Comparison of ENCODE assay signal across 8 cellular contexts in genomic region chr10:96470108-96470743, GRCh38. TPM values are rescaled to one million over a fixed set of nuclear protein-coding genes. Genes with fewer than 3 reads are reported as not detected.
DNase-seq lines count a peak whose midpoint lies in the region; ATAC-seq, FAIRE-seq and TF ChIP-seq lines count a peak whose summit lies in the region.

No MANE protein-coding gene starts in this region.

- no peak overlapping the region for H3K4me3 ChIP-seq in GM23248
- no peak overlapping the region for H3K4me3 ChIP-seq in PC-9
- no peak overlapping the region for H3K4me3 ChIP-seq in brain microvascular endothelial cell (ENCODE audit: low read depth, low read length)
- no peak overlapping the region for H3K4me3 ChIP-seq in kidney (ENCODE audit: low read length in 2 of 2)

- H3F3A ChIP-seq in GM23248 (ENCODE audit: insufficient read depth) (no peaks in the 10 kb centered on the region), PC-9 (ENCODE audit: insufficient read depth, low read depth) (no peaks in the 10 kb centered on the region)

- no peak overlapping the region for H3K9ac ChIP-seq in GM23248
- H3K9ac ChIP-seq in kidney (ENCODE audit: low read length in 2 of 2), result no peak overlapping the region

- H3K79me2 ChIP-seq in GM23248 (ENCODE audit: insufficient read depth) (no peaks in the 10 kb centered on the region), PC-9 (ENCODE audit: low read depth) (no peaks in the 10 kb centered on the region)

- no peak overlapping the region for H3K27ac ChIP-seq in GM23248
- no peak overlapping the region for H3K27ac ChIP-seq in PC-9
- H3K27ac ChIP-seq in brain microvascular endothelial cell, result no peak overlapping the region
- H3K27ac ChIP-seq in kidney (ENCODE audit: low read depth in 2 of 2, low read length in 2 of 2), result no peak overlapping the region

- H3K4me3 Mint-ChIP-seq in stimulated activated naive B cell treated with anti-CD40 and anti-IgM and Interleukin-4, amounts not matched to agents 10 μg/mL and 1 μg/mL and 100 μg/mL, for 72 hours, result no peak overlapping the region

- TF ChIP-seq CTCF in PC-9 (conservative IDR thresholded peaks at IDR 0.05), result peak; percentile 43
- TF ChIP-seq CTCF in brain microvascular endothelial cell (IDR thresholded peaks at IDR 0.05; ENCODE audit: low read depth, low read length, missing control alignments), result peak; percentile 81
- TF ChIP-seq CTCF in kidney (IDR thresholded peaks at IDR 0.05; ENCODE audit: borderline replicate concordance, extremely low read depth, insufficient read depth), result peak; percentile 31

- CTCF ChIA-PET in PC-9 (lab: Charles Lee), result no interaction called here

- no peaks in the 10 kb centered on the region for H3K4me1 Mint-ChIP-seq in stimulated activated naive B cell treated with anti-CD40 and anti-IgM and Interleukin-4, amounts not matched to agents 10 μg/mL and 1 μg/mL and 100 μg/mL, for 72 hours

- in situ Hi-C loops in GM23248 (cut with MboI) (no loop called here), brain microvascular endothelial cell (cut with HindIII; ENCODE audit: low pct_ligation_motif_present, low sequenced_read_pairs) (no loop called here)

- POLR2A ChIA-PET in PC-9 (lab: Charles Lee; ENCODE audit: unreplicated experiment), result no interaction called here

- peaks cover 37 to 41% of the 10 kb centered on the region in 2 donors for H3K27me3 Mint-ChIP-seq in stimulated activated naive B cell treated with anti-CD40 and anti-IgM and Interleukin-4, amounts not matched to agents 10 μg/mL and 1 μg/mL and 100 μg/mL, for 72 hours

- H3K27me3 ChIP-seq in GM23248 (replicated peaks; ENCODE audit: insufficient read depth) (peaks cover 8% of the 10 kb centered on the region; the same call in 1 of the 2 replicates), PC-9 (ENCODE audit: insufficient read depth, low read depth) (0 out of 2 replicates have a peak, but pooled peaks cover 5% of the 10 kb centered on the region), brain microvascular endothelial cell (replicated peaks) (peaks cover 11% of the 10 kb centered on the region)

- ATAC-seq in stimulated activated naive B cell treated with anti-CD40 and anti-IgM and Interleukin-4, amounts not matched to agents 10 μg/mL and 1 μg/mL and 100 μg/mL, for 72 hours (replicated peaks), result peak; percentile 81 to 86
- ATAC-seq in HG02852 (IDR thresholded peaks at IDR 0.05; ENCODE audit: unreplicated experiment), result no peak

- H4K20me1 ChIP-seq in GM23248 (ENCODE audit: insufficient read depth) (no peaks in the 10 kb centered on the region), PC-9 (ENCODE audit: insufficient read depth) (no peaks in the 10 kb centered on the region)

- intact Hi-C loops in PC-9 (cut with micrococcal nuclease; ENCODE audit: unreplicated experiment) (no loop called here), kidney (cut with DNase I) (no loop called here)

- no peaks in the 10 kb centered on the region for H3K36me3 Mint-ChIP-seq in stimulated activated naive B cell treated with anti-CD40 and anti-IgM and Interleukin-4, amounts not matched to agents 10 μg/mL and 1 μg/mL and 100 μg/mL, for 72 hours

- FAIRE-seq in kidney (lab: Jason Lieb, UNC), result no peak

- H3K9me2 ChIP-seq in GM23248 (ENCODE audit: insufficient read depth) (no peaks in the 10 kb centered on the region), PC-9 (ENCODE audit: insufficient read depth) (no peaks in the 10 kb centered on the region)

- H3K4me1 ChIP-seq in GM23248 (ENCODE audit: insufficient read depth) (no peaks in the 10 kb centered on the region), PC-9 (replicated peaks; ENCODE audit: insufficient read depth) (no peaks in the 10 kb centered on the region), kidney (ENCODE audit: control insufficient read depth in 1 of 2, insufficient read depth in 1 of 2, low read depth in 1 of 2, low read length in 2 of 2) (no peaks in the 10 kb centered on the region)

- 4 to 10% methylated on average over 4 of the region's 4 CpGs for WGBS in GM23248 (ENCODE audit: low coverage in 1 of 2, low lambda C conversion rate in 2 of 2, missing lambda C conversion rate in 2 of 2), 2 experiments

- H3K9me3 ChIP-seq in GM23248 (ENCODE audit: low read depth) (no peaks in the 10 kb centered on the region), PC-9 (ENCODE audit: insufficient read depth, low read depth) (no peaks in the 10 kb centered on the region), kidney (ENCODE audit: control insufficient read depth in 1 of 2, low read length in 2 of 2) (no peaks in the 10 kb centered on the region)

- no TSS peak for BruUV-seq in PC-9 (replicated peaks; lab: Mats Ljungman, UMichigan)

- DNase-seq in COLO829 (ENCODE audit: low spot score), result peak; percentile 10
- peak; percentile 53 for DNase-seq in GM23248
- peak in 1 of 2 experiments; percentile 2 for DNase-seq in PC-9
- DNase-seq in brain microvascular endothelial cell, result peak; percentile 48
- DNase-seq in kidney, result peak; percentile 26
- DNase-seq in stimulated activated naive B cell treated with anti-CD40 and anti-IgM and Interleukin-4, amounts not matched to agents 10 μg/mL and 1 μg/mL and 100 μg/mL, for 72 hours, result peak; percentile 13
- no peak for DNase-seq in stimulated activated naive CD4-positive, alpha-beta T cell treated with Interleukin-2 at 50 U/mL for 16 hours (lab: John Stamatoyannopoulos, UW)

- H2AFZ ChIP-seq in GM23248 (no peak overlapping the region), PC-9 (no peak overlapping the region)

- H3K27ac Mint-ChIP-seq in stimulated activated naive B cell treated with anti-CD40 and anti-IgM and Interleukin-4, amounts not matched to agents 10 μg/mL and 1 μg/mL and 100 μg/mL, for 72 hours, result no peak overlapping the region

- H3K4me2 ChIP-seq in GM23248 (ENCODE audit: unreplicated experiment), result no peak overlapping the region
- H3K4me2 ChIP-seq in PC-9, result no peak overlapping the region

- no peaks in the 10 kb centered on the region for H3K9me3 Mint-ChIP-seq in stimulated activated naive B cell treated with anti-CD40 and anti-IgM and Interleukin-4, amounts not matched to agents 10 μg/mL and 1 μg/mL and 100 μg/mL, for 72 hours

- H3K36me3 ChIP-seq in GM23248 (ENCODE audit: low read depth) (no peaks in the 10 kb centered on the region), PC-9 (ENCODE audit: low read depth) (no peaks in the 10 kb centered on the region), brain microvascular endothelial cell (replicated peaks) (no peaks in the 10 kb centered on the region), kidney (ENCODE audit: control insufficient read depth in 1 of 2, insufficient read depth in 2 of 2, low read length in 2 of 2) (no peaks in the 10 kb centered on the region)

RNA-seq across cellular contexts. Expression of gene TLL2, which starts 43.5 kb away (rescaled TPM):
- 0.43 TPM in 1 of 2 replicates, not detected in the other for total RNA-seq in GM23248 (2014; rRNA removed; shearing (Covaris generic))
- polyA plus RNA-seq in GM23248 (2016; fragmentation: Nextera tagmentation; extraction: Ambion mirVana), result 0.56 and 0.71 TPM in 2 replicates
- total RNA-seq in PC-9 (2021), result 0.15 TPM in 1 of 2 replicates, not detected in the other
- total RNA-seq in kidney, result 0.98 TPM
- 0.39 TPM for polyA plus RNA-seq in kidney (ENCODE audit: insufficient read depth, low read depth, low replicate concordance)

Comparison
In these comparisons a context has a peak if more than half of its experiments do, and no peak if none do; other contexts are left out.
1. CTCF ChIP-seq: peak in every context shown above with its lines; median percentile 81 in brain microvascular endothelial cell; 43 in PC-9; 31 in kidney.